ENCODE assay signal across 1 cellular context in the genomic region with DNA sequence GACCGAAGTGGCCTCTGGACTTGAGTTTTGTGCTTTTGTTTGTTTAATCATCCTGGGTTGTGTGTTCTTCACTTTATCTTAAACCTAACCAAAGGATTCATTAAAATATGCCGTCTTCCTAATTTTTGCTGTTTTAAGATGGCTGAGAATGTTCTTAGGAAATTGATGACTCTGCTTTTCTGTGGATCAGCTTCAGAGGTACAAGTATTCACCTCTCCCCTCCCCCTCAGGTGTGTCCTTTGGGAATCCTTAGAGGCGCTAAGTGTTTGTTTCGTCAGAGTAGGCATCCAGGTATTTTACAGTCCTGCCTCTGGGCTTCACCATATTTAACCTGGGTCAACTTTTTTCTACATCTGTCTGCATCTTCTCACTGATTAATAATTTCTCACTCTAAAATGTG.
TF ChIP-seq lines count a peak whose summit lies in the region.

No MANE protein-coding gene starts in this region.

TF ChIP-seq in GM12878, 131 proteins besides CTCF, POLR2A, EP300 and RAD21 (continued from another document):
- TF ChIP-seq BACH1 (IDR thresholded peaks at IDR 0.05; ENCODE audit: borderline replicate concordance), result no peak
- TF ChIP-seq CBFB (IDR thresholded peaks at IDR 0.05; ENCODE audit: low read depth), result no peak
- TF ChIP-seq, protein P1, sequence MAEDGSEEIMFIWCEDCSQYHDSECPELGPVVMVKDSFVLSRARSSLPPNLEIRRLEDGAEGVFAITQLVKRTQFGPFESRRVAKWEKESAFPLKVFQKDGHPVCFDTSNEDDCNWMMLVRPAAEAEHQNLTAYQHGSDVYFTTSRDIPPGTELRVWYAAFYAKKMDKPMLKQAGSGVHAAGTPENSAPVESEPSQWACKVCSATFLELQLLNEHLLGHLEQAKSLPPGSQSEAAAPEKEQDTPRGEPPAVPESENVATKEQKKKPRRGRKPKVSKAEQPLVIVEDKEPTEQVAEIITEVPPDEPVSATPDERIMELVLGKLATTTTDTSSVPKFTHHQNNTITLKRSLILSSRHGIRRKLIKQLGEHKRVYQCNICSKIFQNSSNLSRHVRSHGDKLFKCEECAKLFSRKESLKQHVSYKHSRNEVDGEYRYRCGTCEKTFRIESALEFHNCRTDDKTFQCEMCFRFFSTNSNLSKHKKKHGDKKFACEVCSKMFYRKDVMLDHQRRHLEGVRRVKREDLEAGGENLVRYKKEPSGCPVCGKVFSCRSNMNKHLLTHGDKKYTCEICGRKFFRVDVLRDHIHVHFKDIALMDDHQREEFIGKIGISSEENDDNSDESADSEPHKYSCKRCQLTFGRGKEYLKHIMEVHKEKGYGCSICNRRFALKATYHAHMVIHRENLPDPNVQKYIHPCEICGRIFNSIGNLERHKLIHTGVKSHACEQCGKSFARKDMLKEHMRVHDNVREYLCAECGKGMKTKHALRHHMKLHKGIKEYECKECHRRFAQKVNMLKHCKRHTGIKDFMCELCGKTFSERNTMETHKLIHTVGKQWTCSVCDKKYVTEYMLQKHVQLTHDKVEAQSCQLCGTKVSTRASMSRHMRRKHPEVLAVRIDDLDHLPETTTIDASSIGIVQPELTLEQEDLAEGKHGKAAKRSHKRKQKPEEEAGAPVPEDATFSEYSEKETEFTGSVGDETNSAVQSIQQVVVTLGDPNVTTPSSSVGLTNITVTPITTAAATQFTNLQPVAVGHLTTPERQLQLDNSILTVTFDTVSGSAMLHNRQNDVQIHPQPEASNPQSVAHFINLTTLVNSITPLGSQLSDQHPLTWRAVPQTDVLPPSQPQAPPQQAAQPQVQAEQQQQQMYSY (CRISPR knock-in tag; IDR thresholded peaks at IDR 0.05), result no peak
- TF ChIP-seq CBX3 (IDR thresholded peaks at IDR 0.05; ENCODE audit: borderline replicate concordance, low read depth), result no peak
- no peak for TF ChIP-seq MEF2B (IDR thresholded peaks at IDR 0.05; ENCODE audit: partially characterized antibody, poor library complexity, severe bottlenecking)
- TF ChIP-seq, protein P2, sequence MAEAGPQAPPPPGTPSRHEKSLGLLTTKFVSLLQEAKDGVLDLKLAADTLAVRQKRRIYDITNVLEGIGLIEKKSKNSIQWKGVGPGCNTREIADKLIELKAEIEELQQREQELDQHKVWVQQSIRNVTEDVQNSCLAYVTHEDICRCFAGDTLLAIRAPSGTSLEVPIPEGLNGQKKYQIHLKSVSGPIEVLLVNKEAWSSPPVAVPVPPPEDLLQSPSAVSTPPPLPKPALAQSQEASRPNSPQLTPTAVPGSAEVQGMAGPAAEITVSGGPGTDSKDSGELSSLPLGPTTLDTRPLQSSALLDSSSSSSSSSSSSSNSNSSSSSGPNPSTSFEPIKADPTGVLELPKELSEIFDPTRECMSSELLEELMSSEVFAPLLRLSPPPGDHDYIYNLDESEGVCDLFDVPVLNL (IDR thresholded peaks at IDR 0.05; ENCODE audit: low read depth, low read length), result no peak
- TF ChIP-seq SREBF1 (IDR thresholded peaks at IDR 0.05; ENCODE audit: low read length), result no peak
- TF ChIP-seq, protein P3, sequence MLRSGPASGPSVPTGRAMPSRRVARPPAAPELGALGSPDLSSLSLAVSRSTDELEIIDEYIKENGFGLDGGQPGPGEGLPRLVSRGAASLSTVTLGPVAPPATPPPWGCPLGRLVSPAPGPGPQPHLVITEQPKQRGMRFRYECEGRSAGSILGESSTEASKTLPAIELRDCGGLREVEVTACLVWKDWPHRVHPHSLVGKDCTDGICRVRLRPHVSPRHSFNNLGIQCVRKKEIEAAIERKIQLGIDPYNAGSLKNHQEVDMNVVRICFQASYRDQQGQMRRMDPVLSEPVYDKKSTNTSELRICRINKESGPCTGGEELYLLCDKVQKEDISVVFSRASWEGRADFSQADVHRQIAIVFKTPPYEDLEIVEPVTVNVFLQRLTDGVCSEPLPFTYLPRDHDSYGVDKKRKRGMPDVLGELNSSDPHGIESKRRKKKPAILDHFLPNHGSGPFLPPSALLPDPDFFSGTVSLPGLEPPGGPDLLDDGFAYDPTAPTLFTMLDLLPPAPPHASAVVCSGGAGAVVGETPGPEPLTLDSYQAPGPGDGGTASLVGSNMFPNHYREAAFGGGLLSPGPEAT (IDR thresholded peaks at IDR 0.05; ENCODE audit: low read depth), result no peak
- TF ChIP-seq GATAD2B (conservative IDR thresholded peaks at IDR 0.05; ENCODE audit: low read depth), result no peak
- no peak for TF ChIP-seq NFXL1 (IDR thresholded peaks at IDR 0.05; ENCODE audit: borderline replicate concordance)
- no peak for TF ChIP-seq TCF12 (IDR thresholded peaks at IDR 0.05; ENCODE audit: low read depth, low read length)
- no peak for TF ChIP-seq TCF3 (IDR thresholded peaks at IDR 0.05; ENCODE audit: borderline replicate concordance, insufficient read depth, low read depth, low read length)
- TF ChIP-seq GABPA (IDR thresholded peaks at IDR 0.05; ENCODE audit: low read depth), result no peak
TF ChIP-seq in GM12878: peak in this region for 0.
